35 cellular contexts compared by ENCODE assay signal in the genomic region with DNA sequence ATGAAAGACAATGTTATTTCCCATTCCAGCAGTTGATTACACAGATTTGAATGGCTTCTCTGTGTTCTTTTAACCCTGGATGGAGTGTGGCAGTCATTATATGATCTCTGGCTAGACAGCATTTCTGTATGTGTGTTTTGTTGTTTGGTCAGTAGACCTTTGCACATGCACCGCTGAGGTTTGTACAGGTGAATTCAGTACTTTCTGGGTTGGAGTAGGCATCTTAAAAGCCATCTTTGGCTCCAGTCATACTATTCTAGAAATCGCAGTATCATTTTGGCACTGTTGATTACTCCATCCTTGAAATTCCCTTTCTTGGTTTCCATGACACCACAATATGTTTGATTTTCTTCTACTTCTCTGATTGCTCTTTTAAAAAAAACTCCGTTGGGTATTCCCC. TPM values are rescaled to one million over a fixed set of nuclear protein-coding genes. Genes with fewer than 3 reads are reported as not detected.
"Had no signal": no experiment of that assay in that cellular context is flagged by ENCODE, and none has a peak within 500 bp of the region (broad histone marks: within the 10 kb centered on the region; RNA-seq: fewer than 3 reads in every experiment).

No MANE protein-coding gene starts in this region.

- H3K4me3 ChIP-seq: coronary artery, esophagus muscularis mucosa, gastroesophageal sphincter, heart left ventricle, hepatocyte, lung, mucosa of descending colon, neural progenitor cell, psoas muscle, sigmoid colon, suprapubic skin, transverse colon, upper lobe of right lung, uterus had no signal

- H3K4me1 Mint-ChIP-seq: naive thymus-derived CD4-positive, alpha-beta T cell; stimulated activated memory B cell treated with anti-CD40 and anti-IgM and Interleukin-4, amounts not matched to agents 10 μg/mL and 1 μg/mL and 100 μg/mL, for 72 hours had no signal

- H3K79me2 ChIP-seq: hepatocyte had no signal

- H3K36me3 Mint-ChIP-seq: mesothelial cell of epicardium; neural progenitor cell; stimulated activated memory B cell treated with anti-CD40 and anti-IgM and Interleukin-4, amounts not matched to agents 10 μg/mL and 1 μg/mL and 100 μg/mL, for 72 hours had no signal

- FAIRE-seq: endothelial cell of umbilical vein, kidney had no signal

- H3K27me3 ChIP-seq: foreskin keratinocyte, heart left ventricle, hepatocyte, neural progenitor cell, suprapubic skin, transverse colon, upper lobe of right lung, uterus had no signal

- H3K36me3 ChIP-seq: esophagus muscularis mucosa, gastroesophageal sphincter, heart left ventricle, neural progenitor cell, sigmoid colon, suprapubic skin, transverse colon, upper lobe of right lung, uterus had no signal

- H3K9me3 ChIP-seq: esophagus muscularis mucosa, gastroesophageal sphincter, mucosa of descending colon, psoas muscle, sigmoid colon, suprapubic skin, transverse colon, upper lobe of right lung, uterus had no signal

- H3K4me1 ChIP-seq: heart left ventricle, neural progenitor cell, psoas muscle, transverse colon, upper lobe of right lung, uterus had no signal

- H3K27ac Mint-ChIP-seq: mesothelial cell of epicardium; naive thymus-derived CD4-positive, alpha-beta T cell; nephron; neural progenitor cell; stimulated activated memory B cell treated with anti-CD40 and anti-IgM and Interleukin-4, amounts not matched to agents 10 μg/mL and 1 μg/mL and 100 μg/mL, for 72 hours; stimulated activated naive CD8-positive, alpha-beta T cell treated with anti-CD3 and anti-CD28 coated beads, Interleukin-15, Interleukin-2, amounts not matched to agents 100 ng/mL and 50 ng/mL, for 24 hours had no signal

- H3K9me3 Mint-ChIP-seq: nephron; stimulated activated naive CD8-positive, alpha-beta T cell treated with anti-CD3 and anti-CD28 coated beads, Interleukin-15, Interleukin-2, amounts not matched to agents 100 ng/mL and 50 ng/mL, for 24 hours had no signal

- H3K4me2 ChIP-seq: hepatocyte, neural progenitor cell had no signal

- H2AFZ ChIP-seq: hepatocyte, neural progenitor cell had no signal

- H3K27me3 Mint-ChIP-seq: naive thymus-derived CD4-positive, alpha-beta T cell; stimulated activated naive CD8-positive, alpha-beta T cell treated with anti-CD3 and anti-CD28 coated beads, Interleukin-15, Interleukin-2, amounts not matched to agents 100 ng/mL and 50 ng/mL, for 24 hours had no signal

- ATAC-seq: gastroesophageal sphincter; heart left ventricle; left lobe of liver; mucosa of descending colon; naive thymus-derived CD4-positive, alpha-beta T cell; psoas muscle; right cardiac atrium; stimulated activated memory B cell treated with anti-CD40 and anti-IgM and Interleukin-4, amounts not matched to agents 10 μg/mL and 1 μg/mL and 100 μg/mL, for 72 hours; upper lobe of right lung had no signal

- DNase-seq: dermis blood vessel endothelial cell; effector memory CD4-positive, alpha-beta T cell; heart left ventricle; kidney; mesenchymal stem cell; mucosa of descending colon; naive thymus-derived CD4-positive, alpha-beta T cell; posterior cingulate gyrus; psoas muscle; right cardiac atrium; sigmoid colon; stimulated activated CD4-positive, alpha-beta T cell treated with anti-CD3 and anti-CD28 coated beads, Interleukin-2, amount 100 ng/mL, for 24 hours; stimulated activated CD4-positive, alpha-beta T cell treated with anti-CD3 and anti-CD28 coated beads, Interleukin-4, amount 100 ng/mL, for 24 hours; transverse colon; upper lobe of right lung; uterus had no signal

- H3K27ac ChIP-seq: coronary artery, esophagus muscularis mucosa, gastroesophageal sphincter, heart left ventricle, hepatocyte, neural progenitor cell, psoas muscle, sigmoid colon, suprapubic skin, transverse colon, upper lobe of right lung, uterus had no signal

- H3K4me3 Mint-ChIP-seq: mesothelial cell of epicardium; naive thymus-derived CD4-positive, alpha-beta T cell; nephron; neural progenitor cell; stimulated activated memory B cell treated with anti-CD40 and anti-IgM and Interleukin-4, amounts not matched to agents 10 μg/mL and 1 μg/mL and 100 μg/mL, for 72 hours; stimulated activated naive CD8-positive, alpha-beta T cell treated with anti-CD3 and anti-CD28 coated beads, Interleukin-15, Interleukin-2, amounts not matched to agents 100 ng/mL and 50 ng/mL, for 24 hours had no signal

- H3K9ac ChIP-seq: neural progenitor cell had no signal

RNA-seq across cellular contexts. Expression of a gene that starts 29.9 kb away (rescaled TPM):
- total RNA-seq: dermis blood vessel endothelial cell, endothelial cell of umbilical vein, epithelial cell of proximal tubule, fibroblast of lung, foreskin keratinocyte, gastroesophageal sphincter, heart left ventricle, hepatocyte, kidney, mesothelial cell of epicardium, osteoblast, psoas muscle, renal cortical epithelial cell, right cardiac atrium, skeletal muscle tissue, suprapubic skin, transverse colon, upper lobe of right lung had no signal
